8 cellular contexts compared by ENCODE assay signal in genomic region chr12:44972746-44973421, GRCh38.
DNase-seq lines count a peak whose midpoint lies in the region; ATAC-seq and TF ChIP-seq lines count a peak whose summit lies in the region.

No MANE protein-coding gene starts in this region.

- 15 to 32% (median 29%) methylated on average over 2 of the region's 2 CpGs for WGBS in stomach, 5 donors

- H3K9me3 ChIP-seq in Caco-2 = no peaks in the 10 kb centered on the region
- H3K9me3 ChIP-seq in stomach = no peaks in the 10 kb centered on the region

- DNase-seq in Caco-2 = peak; percentile 42 to 55
- peak; percentile 12 for DNase-seq in NCI-H460 (ENCODE audit: extremely low read depth, low read depth)
- no peak for DNase-seq in epithelial cell of proximal tubule (ENCODE audit: low read depth)
- no peak for DNase-seq in stomach
- DNase-seq in activated CD4-positive, alpha-beta T cell treated with anti-CD3 and anti-CD28 coated beads, Interleukin-2, amount 50 U/mL, for 4 hours = no peak
- no peak for DNase-seq in HUDEP-2 (lab: John Stamatoyannopoulos, UW; ENCODE audit: unreplicated experiment in 76 of 76)

- no peaks in the 10 kb centered on the region for H3K9me3 Mint-ChIP-seq in Caco-2 (ENCODE audit: unreplicated experiment)

- no peaks in the 10 kb centered on the region for H3K27me3 ChIP-seq in Caco-2 (replicated peaks; ENCODE audit: control insufficient read depth, insufficient read depth, low read length)
- H3K27me3 ChIP-seq in stomach = no peaks in the 10 kb centered on the region

- H3K27ac ChIP-seq in stomach = no peak overlapping the region

- intact Hi-C loops in Caco-2 (cut with micrococcal nuclease; ENCODE audit: unreplicated experiment) = loop anchor here (1.0 kb wide), 1 partner anchor 149 kb away; no protein-coding TSS in a partner anchor
- intact Hi-C loops in stomach (cut with DNase I; ENCODE audit: low total_unique reads) = no loop called here

- ATAC-seq in GM19463 (IDR thresholded peaks at IDR 0.05; ENCODE audit: unreplicated experiment) (peak; percentile 72), GM21526 (IDR thresholded peaks at IDR 0.05; ENCODE audit: low FRiP score, unreplicated experiment) (no peak)

- no peak overlapping the region for H3K4me3 ChIP-seq in Caco-2 (ENCODE audit: low read depth, low read length)
- H3K4me3 ChIP-seq in epithelial cell of proximal tubule (ENCODE audit: low read depth, low read length) = no peak overlapping the region
- no peak overlapping the region for H3K4me3 ChIP-seq in stomach

- CTCF ChIA-PET in Caco-2 (lab: Charles Lee) = interaction anchor here (0.6 to 1.3 kb wide), 7 partner anchors 9 to 858 kb away, joined by 3 to 7 read pairs (median 4); partner anchors contain the start of gene NELL2

- H3K27ac Mint-ChIP-seq in Caco-2 (ENCODE audit: unreplicated experiment) = no peak overlapping the region

- POLR2A ChIA-PET in Caco-2 (lab: Charles Lee) = no interaction called here

- TF ChIP-seq EP300 in stomach (IDR thresholded peaks at IDR 0.05) = no peak

- H3K4me3 Mint-ChIP-seq in Caco-2 (ENCODE audit: unreplicated experiment) = no peak overlapping the region

- H3K36me3 Mint-ChIP-seq in Caco-2 (ENCODE audit: insufficient read depth, unreplicated experiment) = no peaks in the 10 kb centered on the region

- peak; percentile 61 to 83 for TF ChIP-seq CTCF in Caco-2 (IDR thresholded peaks at IDR 0.05; ENCODE audit: insufficient read depth in 1 of 2, low read depth in 1 of 2, low read length in 1 of 2, severe bottlenecking in 1 of 2, unreplicated experiment in 1 of 2)
- TF ChIP-seq CTCF in epithelial cell of proximal tubule (conservative IDR thresholded peaks at IDR 0.05; ENCODE audit: low read depth, low read length) = peak; percentile 84
- TF ChIP-seq CTCF in stomach (IDR thresholded peaks at IDR 0.05) = no peak

- H3K4me1 ChIP-seq in Caco-2 (no peaks in the 10 kb centered on the region), stomach (no peaks in the 10 kb centered on the region)

- BruUV-seq in Caco-2 (replicated peaks; lab: Mats Ljungman, UMichigan) = no TSS peak

- TF ChIP-seq POLR2A in stomach (IDR thresholded peaks at IDR 0.05) = no peak

- peaks cover 3% of the 10 kb centered on the region for H3K27me3 Mint-ChIP-seq in Caco-2 (ENCODE audit: insufficient read depth, unreplicated experiment)

- no peaks in the 10 kb centered on the region for H3K36me3 ChIP-seq in Caco-2 (ENCODE audit: control insufficient read depth, insufficient read depth, low read length)
- no peaks in the 10 kb centered on the region for H3K36me3 ChIP-seq in stomach

- no peaks in the 10 kb centered on the region for H3K4me1 Mint-ChIP-seq in Caco-2 (ENCODE audit: low read depth, unreplicated experiment)

Comparison
In these comparisons a context has a peak if more than half of its experiments do, and no peak if none do; other contexts are left out.
1. DNase-seq: peak in Caco-2 (2 of 2) and NCI-H460 (single experiment); none in epithelial cell of proximal tubule (single experiment), stomach (single experiment), activated CD4-positive, alpha-beta T cell treated with anti-CD3 and anti-CD28 coated beads, Interleukin-2, amount 50 U/mL, for 4 hours (0 of 2) and HUDEP-2 (0 of 76).
2. CTCF ChIP-seq: peak in Caco-2 (2 of 2) and epithelial cell of proximal tubule (single experiment); none in stomach (0 of 7).